In genomic region chr10:132245056-132245455, GRCh38 we compare ENCODE assay signal across 26 cellular contexts. TPM values are rescaled to one million over a fixed set of nuclear protein-coding genes. Genes with fewer than 3 reads are reported as not detected.
DNase-seq lines count a peak whose midpoint lies in the region; ATAC-seq and TF ChIP-seq lines count a peak whose summit lies in the region.
"Had no signal": no experiment of that assay in that cellular context is flagged by ENCODE, and none has a peak within 500 bp of the region (broad histone marks: within the 10 kb centered on the region; RNA-seq: fewer than 3 reads in every experiment).

No MANE protein-coding gene starts in this region.

- no peak overlapping the region for H3K4ac ChIP-seq in mesendoderm (ENCODE audit: low read depth, low read length)

- no peak for TF ChIP-seq CTCF in left lung (IDR thresholded peaks at IDR 0.05)

- H3K79me1 ChIP-seq in mesendoderm (ENCODE audit: low read length) = no peaks in the 10 kb centered on the region

- no peak overlapping the region for H4K5ac ChIP-seq in mesendoderm (ENCODE audit: low read length)

- no peak overlapping the region for H2BK5ac ChIP-seq in mesendoderm (ENCODE audit: low read length)

- intact Hi-C loops in left lung (cut with DNase I) = no loop called here

- no CpG with 5 or more reads among the region's 14 CpGs for WGBS in mesendoderm (ENCODE audit: extremely low coverage, insufficient coverage, low lambda C conversion rate)

- H3K27me3 ChIP-seq in mesendoderm (ENCODE audit: insufficient read depth, low read length, poor library complexity) (no peaks in the 10 kb centered on the region), left lung (no peaks in the 10 kb centered on the region)

- no peaks in the 10 kb centered on the region for H3K9me3 ChIP-seq in left lung
- H3K9me3 ChIP-seq: BLaER1 treated with 17β-estradiol and CSF1 and Interleukin-3, amounts not matched to agents 10 nM and 100 nM; Caco-2 had no signal

- H3K4me3 ChIP-seq in mesendoderm (ENCODE audit: low read length) (no peak overlapping the region), left lung (no peak overlapping the region)
- H3K4me3 ChIP-seq: BLaER1 treated with 17β-estradiol and CSF1 and Interleukin-3, amounts not matched to agents 10 nM and 100 nM; GM23248 had no signal

- peak overlapping the region; percentile 2 for H3K27ac ChIP-seq in mesendoderm (ENCODE audit: low read depth, low read length)
- H3K27ac ChIP-seq in left lung = no peak overlapping the region
- H3K27ac ChIP-seq: 22Rv1; BLaER1 treated with 17β-estradiol and CSF1 and Interleukin-3, amounts not matched to agents 10 nM and 100 nM; GM23248; HL-60 had no signal

- no peak overlapping the region for H3K18ac ChIP-seq in mesendoderm (ENCODE audit: low read length)

- H3K9ac ChIP-seq in mesendoderm (ENCODE audit: low read length) = no peak overlapping the region
- H3K9ac ChIP-seq: BLaER1 treated with 17β-estradiol and CSF1 and Interleukin-3, amounts not matched to agents 10 nM and 100 nM; GM23248 had no signal

- H3K36me3 ChIP-seq in mesendoderm (ENCODE audit: control insufficient read depth, insufficient read depth, low read length) (no peaks in the 10 kb centered on the region), left lung (peaks cover 0 to 3% of the 10 kb centered on the region in 2 donors)
- H3K36me3 ChIP-seq: BLaER1 treated with 17β-estradiol and CSF1 and Interleukin-3, amounts not matched to agents 10 nM and 100 nM had no signal

- peaks cover 2% of the 10 kb centered on the region for H3K4me1 ChIP-seq in mesendoderm (ENCODE audit: control insufficient read depth, low read depth, low read length)
- peaks cover 0 to 18% of the 10 kb centered on the region in 2 donors for H3K4me1 ChIP-seq in left lung
- H3K4me1 ChIP-seq: Caco-2 had no signal

- no peak overlapping the region for H3K4me2 ChIP-seq in mesendoderm (ENCODE audit: low read length)

- no peak overlapping the region for H3K23ac ChIP-seq in mesendoderm (ENCODE audit: low read length)

- H2AK5ac ChIP-seq in mesendoderm (ENCODE audit: low read length) = no peak overlapping the region

- DNase-seq in NCI-H524 (lab: John Stamatoyannopoulos, UW) (peak; percentile 19 to 56), NCI-H524 treated with DMSO at 0.1 percent for 48 hours (lab: John Stamatoyannopoulos, UW) (no peak), astrocyte of the hippocampus (ENCODE audit: low read depth, low spot score) (peak; percentile 36), mesendoderm (no peak), NCI-H2196 (lab: John Stamatoyannopoulos, UW; ENCODE audit: unreplicated experiment) (no peak), left lung (no peak), cerebellar nuclear complex (lab: John Stamatoyannopoulos, UW) (no peak)
- DNase-seq: ACHN; Caco-2; CD4-positive, alpha-beta memory T cell; DMS153; GM23248; H9; KG1; NCI-H1092; NCI-H1436; NCI-H187 treated with DMSO at 0.1 percent for 48 hours; NCI-H2107; NCI-H748 treated with DMSO at 0.1 percent for 48 hours; OCI-M1 had no signal

- ATAC-seq in left lung (no peak), HG02870 (IDR thresholded peaks at IDR 0.05; ENCODE audit: unreplicated experiment) (no peak)
- ATAC-seq: Right ventricle myocardium inferior had no signal

- H4K8ac ChIP-seq in mesendoderm (ENCODE audit: low read depth, low read length) = no peak overlapping the region

- H3K56ac ChIP-seq in mesendoderm (ENCODE audit: low read length) = no peak overlapping the region

- H2BK15ac ChIP-seq in mesendoderm (replicated peaks; ENCODE audit: low read depth) = no peak overlapping the region

- no peak overlapping the region for H2BK120ac ChIP-seq in mesendoderm (ENCODE audit: low read depth, low read length)

- H3K79me2 ChIP-seq in mesendoderm (ENCODE audit: control insufficient read depth, insufficient read depth, low read length) = no peaks in the 10 kb centered on the region

RNA-seq across cellular contexts. Expression of gene DPYSL4, which starts 58.3 kb away (rescaled TPM):
- 5.6 TPM for polyA plus RNA-seq in mesendoderm (2013, experiment 1 of 2)
- polyA plus RNA-seq in mesendoderm (2013, experiment 2 of 2) = 5.8 TPM
- 1 to 10 TPM; 1.3 to 3.1 TPM for total RNA-seq in left lung
- total RNA-seq: Caco-2, HT1080 had no signal

Comparison
In these comparisons a context has a peak if more than half of its experiments do, and no peak if none do; other contexts are left out.
1. DNase-seq: peak in NCI-H524 (2 of 2) and astrocyte of the hippocampus (single experiment); none in NCI-H524 treated with DMSO at 0.1 percent for 48 hours (single experiment), mesendoderm (single experiment), NCI-H2196 (single experiment), left lung (0 of 2) and cerebellar nuclear complex (0 of 2).